ENCODE assay signal across 8 cellular contexts in genomic region chr19:18097993-18098890, GRCh38. TPM values are rescaled to one million over a fixed set of nuclear protein-coding genes. Genes with fewer than 3 reads are reported as not detected.
DNase-seq lines count a peak whose midpoint lies in the region; ATAC-seq and TF ChIP-seq lines count a peak whose summit lies in the region.

No MANE protein-coding gene starts in this region.

- peak overlapping the region; percentile 68 for H3K9ac ChIP-seq in SK-N-SH

- peaks cover 4 to 10% of the 10 kb centered on the region in 2 experiments; a peak in 2 of 4 replicates for H3K4me1 ChIP-seq in SK-N-SH (ENCODE audit: control insufficient read depth in 1 of 2, insufficient read depth in 2 of 2, low read depth in 1 of 2, low read length in 1 of 2)

- peak; percentile 44 for ATAC-seq in stimulated activated naive CD8-positive, alpha-beta T cell treated with anti-CD3 and anti-CD28 coated beads, Interleukin-15, amount 100 ng/mL, for 72 hours
- no peak for ATAC-seq in GM18511 (IDR thresholded peaks at IDR 0.05; ENCODE audit: unreplicated experiment)

- CTCF ChIA-PET in SK-N-SH (lab: Yijun Ruan, JAX): interaction anchor here (0.6 to 1.4 kb wide), 7 partner anchors 9 to 151 kb away, joined by 3 to 5 read pairs (median 3); no protein-coding TSS in a partner anchor

- TF ChIP-seq EP300 in SK-N-SH (IDR thresholded peaks at IDR 0.05; ENCODE audit: borderline replicate concordance in 1 of 2, low read depth in 1 of 2, low read length in 1 of 2): no peak

- POLR2A ChIA-PET in SK-N-SH (lab: Yijun Ruan, JAX): no interaction called here

- H3K27me3 Mint-ChIP-seq in T-helper 1 cell treated with Interleukin-12 subunit alpha and Interleukin-12 subunit beta and Interleukin-4 antibody, amounts not matched to agents 30 μg/mL and 1 μg/mL, for 36 hours (ENCODE audit: low read depth): peaks cover 12% of the 10 kb centered on the region
- H3K27me3 Mint-ChIP-seq in glutamatergic neuron (ENCODE audit: unreplicated experiment): peaks cover 4% of the 10 kb centered on the region
- no peaks in the 10 kb centered on the region for H3K27me3 Mint-ChIP-seq in stimulated activated naive CD8-positive, alpha-beta T cell treated with anti-CD3 and anti-CD28 coated beads, Interleukin-15, amount 100 ng/mL, for 72 hours

- H3K4me3 Mint-ChIP-seq in T-helper 1 cell treated with Interleukin-12 subunit alpha and Interleukin-12 subunit beta and Interleukin-4 antibody, amounts not matched to agents 30 μg/mL and 1 μg/mL, for 36 hours: peak overlapping the region; percentile 82
- peak overlapping the region; percentile 70 for H3K4me3 Mint-ChIP-seq in glutamatergic neuron (ENCODE audit: unreplicated experiment)
- peak overlapping the region; percentile 90 to 96 for H3K4me3 Mint-ChIP-seq in stimulated activated naive CD8-positive, alpha-beta T cell treated with anti-CD3 and anti-CD28 coated beads, Interleukin-15, amount 100 ng/mL, for 72 hours

- WGBS in SK-N-SH (ENCODE audit: low lambda C conversion rate): 50% methylated on average over 12 of the region's 22 CpGs

- TF ChIP-seq RAD21 in SK-N-SH (IDR thresholded peaks at IDR 0.05; ENCODE audit: low read length): no peak

- H2AFZ ChIP-seq in SK-N-SH (ENCODE audit: low read depth): 0 out of 2 replicates have a peak overlapping the region, but pooled peaks have one; percentile 41

- H4K20me1 ChIP-seq in SK-N-SH (ENCODE audit: insufficient read depth): no peaks in the 10 kb centered on the region

- H3K27ac ChIP-seq in SK-N-SH (ENCODE audit: low read depth in 2 of 2, low read length in 1 of 2): no peak overlapping the region; a peak in 1 of 4 replicates

- DNase-seq in T-helper 1 cell (no peak), SK-N-SH (no peak), glutamatergic neuron (no peak), ecto neural progenitor cell (ENCODE audit: low spot score) (no peak), NCI-H2196 treated with DMSO at 0.1 percent for 48 hours (lab: John Stamatoyannopoulos, UW; ENCODE audit: unreplicated experiment) (no peak)
- DNase-seq in stimulated activated naive CD8-positive, alpha-beta T cell treated with anti-CD3 and anti-CD28 coated beads, Interleukin-15, amount 100 ng/mL, for 72 hours: no peak

- H3K9me3 Mint-ChIP-seq in T-helper 1 cell treated with Interleukin-12 subunit alpha and Interleukin-12 subunit beta and Interleukin-4 antibody, amounts not matched to agents 30 μg/mL and 1 μg/mL, for 36 hours: no peaks in the 10 kb centered on the region
- H3K9me3 Mint-ChIP-seq in glutamatergic neuron (ENCODE audit: unreplicated experiment): peaks cover 4% of the 10 kb centered on the region
- H3K9me3 Mint-ChIP-seq in stimulated activated naive CD8-positive, alpha-beta T cell treated with anti-CD3 and anti-CD28 coated beads, Interleukin-15, amount 100 ng/mL, for 72 hours: no peaks in the 10 kb centered on the region

- H3K36me3 ChIP-seq in SK-N-SH (replicated peaks in 1 of 2; ENCODE audit: control insufficient read depth in 1 of 2, insufficient read depth in 2 of 2, low read length in 1 of 2): no peaks in the 10 kb centered on the region

- peak overlapping the region; percentile 52 for H3K27ac Mint-ChIP-seq in T-helper 1 cell treated with Interleukin-12 subunit alpha and Interleukin-12 subunit beta and Interleukin-4 antibody, amounts not matched to agents 30 μg/mL and 1 μg/mL, for 36 hours
- no peak overlapping the region for H3K27ac Mint-ChIP-seq in glutamatergic neuron (ENCODE audit: unreplicated experiment)
- H3K27ac Mint-ChIP-seq in stimulated activated naive CD8-positive, alpha-beta T cell treated with anti-CD3 and anti-CD28 coated beads, Interleukin-15, amount 100 ng/mL, for 72 hours: peak overlapping the region; percentile 26 to 92

- TF ChIP-seq CTCF in SK-N-SH (IDR thresholded peaks at IDR 0.05) (no peak), glutamatergic neuron (IDR thresholded peaks at IDR 0.05; ENCODE audit: partially characterized antibody, unreplicated experiment) (no peak)

- H3K9me2 ChIP-seq in SK-N-SH: no peaks in the 10 kb centered on the region

- H3K4me2 ChIP-seq in SK-N-SH: peak overlapping the region; percentile 91

- peak overlapping the region; percentile 59 to 89 for H3K4me3 ChIP-seq in SK-N-SH (ENCODE audit: low read depth in 2 of 2, low read length in 1 of 2)

- peaks cover 3% of the 10 kb centered on the region for H3K36me3 Mint-ChIP-seq in T-helper 1 cell treated with Interleukin-12 subunit alpha and Interleukin-12 subunit beta and Interleukin-4 antibody, amounts not matched to agents 30 μg/mL and 1 μg/mL, for 36 hours (ENCODE audit: low read depth)
- H3K36me3 Mint-ChIP-seq in glutamatergic neuron (ENCODE audit: unreplicated experiment): no peaks in the 10 kb centered on the region

- peaks cover 9% of the 10 kb centered on the region for H3F3A ChIP-seq in SK-N-SH (replicated peaks; ENCODE audit: insufficient read depth)

- H3K9me3 ChIP-seq in SK-N-SH: no peaks in the 10 kb centered on the region

- peaks cover 24% of the 10 kb centered on the region for H3K4me1 Mint-ChIP-seq in T-helper 1 cell treated with Interleukin-12 subunit alpha and Interleukin-12 subunit beta and Interleukin-4 antibody, amounts not matched to agents 30 μg/mL and 1 μg/mL, for 36 hours (ENCODE audit: low read depth)
- peaks cover 2% of the 10 kb centered on the region for H3K4me1 Mint-ChIP-seq in glutamatergic neuron (ENCODE audit: low read depth, unreplicated experiment)
- H3K4me1 Mint-ChIP-seq in stimulated activated naive CD8-positive, alpha-beta T cell treated with anti-CD3 and anti-CD28 coated beads, Interleukin-15, amount 100 ng/mL, for 72 hours: peaks cover 48% of the 10 kb centered on the region

- H3K27me3 ChIP-seq in SK-N-SH (ENCODE audit: insufficient read depth): no peaks in the 10 kb centered on the region

- no peaks in the 10 kb centered on the region for H3K79me2 ChIP-seq in SK-N-SH (ENCODE audit: insufficient read depth)

TF ChIP-seq in SK-N-SH, 30 proteins besides CTCF, POLR2A, EP300 and RAD21:
- TF ChIP-seq MXI1 (IDR thresholded peaks at IDR 0.05; ENCODE audit: low read depth, low read length): no peak
- TF ChIP-seq EZH2phosphoT487 (IDR thresholded peaks at IDR 0.05; ENCODE audit: borderline replicate concordance, low read depth): no peak
- TF ChIP-seq NRF1 (IDR thresholded peaks at IDR 0.05; ENCODE audit: low read depth, low read length): no peak
- no peak for TF ChIP-seq TCF12 (IDR thresholded peaks at IDR 0.05)
- no peak for TF ChIP-seq NFIC (IDR thresholded peaks at IDR 0.05; ENCODE audit: borderline replicate concordance)
- TF ChIP-seq TAF1 (IDR thresholded peaks at IDR 0.05; ENCODE audit: borderline replicate concordance, low read depth, low read length): no peak
- TF ChIP-seq POLR2AphosphoS5 (IDR thresholded peaks at IDR 0.05; ENCODE audit: low read depth, low read length): no peak
- no peak for TF ChIP-seq RCOR1 (IDR thresholded peaks at IDR 0.05; ENCODE audit: low read length)
- TF ChIP-seq YY1 (IDR thresholded peaks at IDR 0.05; ENCODE audit: low read depth): no peak

RNA-seq across cellular contexts. Expression of gene MAST3, which starts 0.7 kb away (rescaled TPM):
- polyA plus RNA-seq in SK-N-SH (2012; rRNA removed): 3.1 and 4.5 TPM in 2 replicates
- 1.9 and 3.1 TPM in 2 replicates for polyA plus RNA-seq in SK-N-SH (2012; cell fraction: cytosol; rRNA removed)
- 12.8 and 17.8 TPM in 2 replicates for polyA plus RNA-seq in SK-N-SH (2012; cell fraction: nucleus; rRNA removed)
- 16.6 TPM for total RNA-seq in glutamatergic neuron (ENCODE audit: unreplicated experiment)

RNA-seq across cellular contexts. Expression of gene IL12RB1, which starts 11.5 kb away (rescaled TPM):
- polyA plus RNA-seq in SK-N-SH (2012; rRNA removed): 0.02 TPM in 1 of 2 replicates, not detected in the other
- polyA plus RNA-seq in SK-N-SH (2012; cell fraction: cytosol; rRNA removed): 0.05 TPM in 1 of 2 replicates, not detected in the other
- not detected in 2 replicates for polyA plus RNA-seq in SK-N-SH (2012; cell fraction: nucleus; rRNA removed)
- not detected for total RNA-seq in glutamatergic neuron (ENCODE audit: unreplicated experiment)

RNA-seq across cellular contexts. Expression of gene PIK3R2, which starts 54.7 kb away (rescaled TPM):
- polyA plus RNA-seq in SK-N-SH (2012; rRNA removed): 27.5 and 36.6 TPM in 2 replicates
- polyA plus RNA-seq in SK-N-SH (2012; cell fraction: cytosol; rRNA removed): 17.4 and 30.3 TPM in 2 replicates
- 52.1 and 53.0 TPM in 2 replicates for polyA plus RNA-seq in SK-N-SH (2012; cell fraction: nucleus; rRNA removed)
- 36.4 TPM for total RNA-seq in glutamatergic neuron (ENCODE audit: unreplicated experiment)
